Comparison of ENCODE assay signal across 8 cellular contexts in the genomic region with DNA sequence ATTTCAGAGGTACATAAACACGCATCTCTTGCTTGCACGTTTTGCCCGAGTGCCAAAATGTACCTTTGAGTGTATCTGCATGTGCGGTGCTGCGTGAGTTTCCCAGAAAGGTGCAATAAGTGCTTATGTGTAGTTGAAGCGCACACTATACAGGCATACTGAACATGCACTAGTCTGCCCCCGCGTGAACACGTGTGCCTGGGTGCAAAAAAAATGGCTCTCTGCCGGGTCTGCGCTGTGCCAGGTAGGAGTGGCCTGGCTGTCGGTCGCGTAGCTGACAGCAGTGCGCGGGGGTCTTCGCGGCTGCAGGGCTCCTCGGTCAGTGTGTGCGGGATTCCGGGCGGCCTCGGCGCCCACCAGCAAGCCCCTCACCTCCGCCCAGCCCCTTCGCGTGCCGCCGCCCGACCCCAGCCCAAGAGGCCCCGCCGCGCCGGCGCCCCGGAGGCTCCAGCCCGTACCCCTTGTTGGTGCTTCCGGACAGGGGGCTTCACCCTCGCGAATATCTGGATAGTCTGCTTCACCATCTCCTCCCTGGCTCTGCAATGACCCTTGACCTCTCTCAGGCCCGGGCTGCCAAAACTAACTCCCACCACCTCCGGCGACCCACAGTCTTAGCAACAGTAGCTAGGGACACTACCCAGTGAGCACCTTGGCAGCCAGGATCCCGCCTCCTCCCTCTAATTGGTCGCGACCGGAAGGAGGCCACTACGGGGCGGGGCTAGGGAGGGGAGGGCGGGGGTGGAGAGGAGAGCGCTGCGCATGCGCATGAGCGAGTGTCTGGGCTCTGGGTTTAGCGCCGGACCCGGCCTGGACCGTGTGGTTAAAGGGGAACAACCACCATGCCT. TPM values are rescaled to one million over a fixed set of nuclear protein-coding genes. Genes with fewer than 3 reads are reported as not detected.
DNase-seq lines count a peak whose midpoint lies in the region; ATAC-seq and TF ChIP-seq lines count a peak whose summit lies in the region.

Gene KIF6, minus strand, starts transcription at position 622 of the 845 bp plus-strand sequence. Its CDS starts 98 bp downstream, at position 524.

- peak; percentile 98 for ATAC-seq in CD8-positive, alpha-beta T cell
- peak; percentile 99 for ATAC-seq in naive thymus-derived CD4-positive, alpha-beta T cell

- intact Hi-C loops in CD8-positive, alpha-beta T cell (cut with DNase I, micrococcal nuclease): no loop called here
- intact Hi-C loops in activated T-helper 2 cell treated with anti-CD3 and anti-CD28 coated beads, Interferon-gamma antibody, Interleukin-2, Interleukin-4, amounts not matched to agents 10 μg/mL and 5 μg/mL and 100 μg/mL, durations not matched to agents 14 hours and 24 hours and 36 hours (cut with micrococcal nuclease): no loop called here
- intact Hi-C loops in naive thymus-derived CD4-positive, alpha-beta T cell (cut with micrococcal nuclease): loop anchor here in 1 of 2 donors (1.0 to 10.0 kb wide), 3 partner anchors 208 to 1348 kb away; partner anchors contain the start of genes GLO1, NFYA and OARD1

- DNase-seq in CD8-positive, alpha-beta T cell: peak; percentile 47 to 80 (median 70)
- DNase-seq in GM20000 (ENCODE audit: low spot score) (peak; percentile 98), HT1080 (ENCODE audit: low read depth) (peak; percentile 58), NT2/D1 (ENCODE audit: low read depth, low spot score) (peak; percentile 79), fibroblast of mammary gland (ENCODE audit: low read depth) (peak; percentile 82)
- peak; percentile 73 for DNase-seq in activated T-helper 2 cell treated with anti-CD3 and anti-CD28 coated beads, Interferon-gamma antibody, Interleukin-2, Interleukin-4, amounts not matched to agents 10 μg/mL and 5 μg/mL and 100 μg/mL, durations not matched to agents 14 hours and 24 hours and 36 hours (ENCODE audit: low spot score)
- DNase-seq in naive thymus-derived CD4-positive, alpha-beta T cell: peak; percentile 50 to 85 (median 77)
- peak; percentile 56 to 70 for DNase-seq in stimulated activated CD8-positive, alpha-beta memory T cell treated with anti-CD3 and anti-CD28 coated beads, Interleukin-7, amount 100 ng/mL, for 48 hours (ENCODE audit: extremely low read depth in 1 of 2, low read depth in 1 of 2)

- peak within 1 kb of the TSS; percentile 94 for H3K4me3 Mint-ChIP-seq in CD8-positive, alpha-beta T cell
- H3K4me3 Mint-ChIP-seq in activated T-helper 2 cell treated with anti-CD3 and anti-CD28 coated beads, Interferon-gamma antibody, Interleukin-2, Interleukin-4, amounts not matched to agents 10 μg/mL and 5 μg/mL and 100 μg/mL, durations not matched to agents 14 hours and 24 hours and 36 hours (ENCODE audit: low read depth): peak within 1 kb of the TSS; percentile 88
- peak within 1 kb of the TSS; percentile 92 to 98 (median 97) for H3K4me3 Mint-ChIP-seq in naive thymus-derived CD4-positive, alpha-beta T cell

- H3K9me3 Mint-ChIP-seq in CD8-positive, alpha-beta T cell: no peaks in the 10 kb centered on the region
- H3K9me3 Mint-ChIP-seq in activated T-helper 2 cell treated with anti-CD3 and anti-CD28 coated beads, Interferon-gamma antibody, Interleukin-2, Interleukin-4, amounts not matched to agents 10 μg/mL and 5 μg/mL and 100 μg/mL, durations not matched to agents 14 hours and 24 hours and 36 hours: no peaks in the 10 kb centered on the region
- peaks cover 0 to 4% (median 0%) of the 10 kb centered on the region in 11 donors for H3K9me3 Mint-ChIP-seq in naive thymus-derived CD4-positive, alpha-beta T cell

- no peak within 1 kb of the TSS for H3K27ac Mint-ChIP-seq in CD8-positive, alpha-beta T cell
- peak within 1 kb of the TSS; percentile 54 for H3K27ac Mint-ChIP-seq in activated T-helper 2 cell treated with anti-CD3 and anti-CD28 coated beads, Interferon-gamma antibody, Interleukin-2, Interleukin-4, amounts not matched to agents 10 μg/mL and 5 μg/mL and 100 μg/mL, durations not matched to agents 14 hours and 24 hours and 36 hours
- peak within 1 kb of the TSS; percentile 10 to 91 (median 72) for H3K27ac Mint-ChIP-seq in naive thymus-derived CD4-positive, alpha-beta T cell

- no peaks in the 10 kb centered on the region for H3K36me3 ChIP-seq in CD8-positive, alpha-beta T cell (ENCODE audit: insufficient read depth, low read length)
- no peaks in the 10 kb centered on the region for H3K36me3 ChIP-seq in NT2/D1 (ENCODE audit: insufficient read depth, insufficient read length, low read length)
- no peaks in the 10 kb centered on the region for H3K36me3 ChIP-seq in naive thymus-derived CD4-positive, alpha-beta T cell (ENCODE audit: control insufficient read depth in 2 of 3, insufficient read depth in 3 of 3, low read length in 3 of 3)

- TF ChIP-seq CTCF in CD8-positive, alpha-beta T cell (IDR thresholded peaks at IDR 0.05): no peak
- TF ChIP-seq CTCF in GM20000 (IDR thresholded peaks at IDR 0.05; ENCODE audit: extremely low read depth, missing control alignments) (no peak), fibroblast of mammary gland (conservative IDR thresholded peaks at IDR 0.05; ENCODE audit: control insufficient read depth, insufficient read depth, low read depth, low read length) (no peak)

- H3K27me3 ChIP-seq in CD8-positive, alpha-beta T cell (ENCODE audit: insufficient read depth, low read length): no peaks in the 10 kb centered on the region
- H3K27me3 ChIP-seq in NT2/D1 (ENCODE audit: insufficient read depth, insufficient read length): no peaks in the 10 kb centered on the region
- no peaks in the 10 kb centered on the region for H3K27me3 ChIP-seq in naive thymus-derived CD4-positive, alpha-beta T cell (ENCODE audit: control insufficient read depth in 2 of 2, insufficient read depth in 2 of 2, low read length in 2 of 2)

- H3K36me3 Mint-ChIP-seq in CD8-positive, alpha-beta T cell: peaks cover 2% of the 10 kb centered on the region
- no peaks in the 10 kb centered on the region for H3K36me3 Mint-ChIP-seq in activated T-helper 2 cell treated with anti-CD3 and anti-CD28 coated beads, Interferon-gamma antibody, Interleukin-2, Interleukin-4, amounts not matched to agents 10 μg/mL and 5 μg/mL and 100 μg/mL, durations not matched to agents 14 hours and 24 hours and 36 hours (ENCODE audit: low read depth)
- H3K36me3 Mint-ChIP-seq in naive thymus-derived CD4-positive, alpha-beta T cell: no peaks in the 10 kb centered on the region

- H3K9me3 ChIP-seq in CD8-positive, alpha-beta T cell (ENCODE audit: low read length): no peaks in the 10 kb centered on the region
- H3K9me3 ChIP-seq in NT2/D1 (ENCODE audit: insufficient read depth, low read length): no peaks in the 10 kb centered on the region
- H3K9me3 ChIP-seq in naive thymus-derived CD4-positive, alpha-beta T cell (ENCODE audit: control insufficient read depth in 2 of 3, low read length in 3 of 3): no peaks in the 10 kb centered on the region

- peaks cover 4% of the 10 kb centered on the region for H3K27me3 Mint-ChIP-seq in CD8-positive, alpha-beta T cell (ENCODE audit: low read depth)
- peaks cover 5% of the 10 kb centered on the region for H3K27me3 Mint-ChIP-seq in activated T-helper 2 cell treated with anti-CD3 and anti-CD28 coated beads, Interferon-gamma antibody, Interleukin-2, Interleukin-4, amounts not matched to agents 10 μg/mL and 5 μg/mL and 100 μg/mL, durations not matched to agents 14 hours and 24 hours and 36 hours (ENCODE audit: low read depth)
- peaks cover 0 to 6% (median 4%) of the 10 kb centered on the region in 5 donors for H3K27me3 Mint-ChIP-seq in naive thymus-derived CD4-positive, alpha-beta T cell

- POLR2A ChIA-PET in CD8-positive, alpha-beta T cell (lab: Charles Lee): no interaction called here
- POLR2A ChIA-PET in naive thymus-derived CD4-positive, alpha-beta T cell (lab: Charles Lee): no interaction called here

- peaks cover 5% of the 10 kb centered on the region for H3K4me1 Mint-ChIP-seq in CD8-positive, alpha-beta T cell (ENCODE audit: low read depth)
- H3K4me1 Mint-ChIP-seq in activated T-helper 2 cell treated with anti-CD3 and anti-CD28 coated beads, Interferon-gamma antibody, Interleukin-2, Interleukin-4, amounts not matched to agents 10 μg/mL and 5 μg/mL and 100 μg/mL, durations not matched to agents 14 hours and 24 hours and 36 hours (ENCODE audit: low read depth): peaks cover 2% of the 10 kb centered on the region
- peaks cover 0 to 9% (median 7%) of the 10 kb centered on the region in 7 donors for H3K4me1 Mint-ChIP-seq in naive thymus-derived CD4-positive, alpha-beta T cell

- CTCF ChIA-PET in CD8-positive, alpha-beta T cell (lab: Charles Lee): interaction anchor here (1.0 kb wide), 1 partner anchor 13 kb away, joined by 3 read pairs; no protein-coding TSS in a partner anchor
- CTCF ChIA-PET in naive thymus-derived CD4-positive, alpha-beta T cell (lab: Charles Lee): no interaction called here

- H3K9ac ChIP-seq in NT2/D1 (ENCODE audit: insufficient read length, low read depth): peak within 1 kb of the TSS; percentile 64

- H3K27ac ChIP-seq in CD8-positive, alpha-beta T cell (ENCODE audit: low read depth, low read length): peak within 1 kb of the TSS; percentile 32
- no peak within 1 kb of the TSS for H3K27ac ChIP-seq in naive thymus-derived CD4-positive, alpha-beta T cell (ENCODE audit: low read depth, low read length)

- H3K4me3 ChIP-seq in CD8-positive, alpha-beta T cell (ENCODE audit: low read depth, low read length): peak within 1 kb of the TSS; percentile 81
- H3K4me3 ChIP-seq in NT2/D1 (ENCODE audit: insufficient read length, low read depth): peak within 1 kb of the TSS; percentile 65
- H3K4me3 ChIP-seq in fibroblast of mammary gland (ENCODE audit: control insufficient read depth, low read depth, low read length): peak within 1 kb of the TSS; percentile 62
- peak within 1 kb of the TSS; percentile 68 for H3K4me3 ChIP-seq in naive thymus-derived CD4-positive, alpha-beta T cell (ENCODE audit: low read length)

- peaks cover 5% of the 10 kb centered on the region for H3K4me1 ChIP-seq in CD8-positive, alpha-beta T cell (ENCODE audit: insufficient read depth, low read length)
- H3K4me1 ChIP-seq in NT2/D1 (ENCODE audit: insufficient read depth, insufficient read length): no peaks in the 10 kb centered on the region
- H3K4me1 ChIP-seq in naive thymus-derived CD4-positive, alpha-beta T cell (ENCODE audit: control insufficient read depth in 2 of 2, insufficient read depth in 2 of 2, low read length in 2 of 2): peaks cover 0 to 3% of the 10 kb centered on the region in 2 donors

RNA-seq across cellular contexts. Expression of gene KIF6, which starts in this region (rescaled TPM):
- not detected for total RNA-seq in CD8-positive, alpha-beta T cell
- total RNA-seq in HT1080 (2014; rRNA removed; shearing (Covaris generic)): 0.33 and 2.9 TPM in 2 replicates
- 0.90 and 1.7 TPM in 2 replicates for polyA plus RNA-seq in HT1080 (2015; cell fraction: cytosol; rRNA removed)
- 0.67 and 0.99 TPM in 2 replicates for polyA plus RNA-seq in HT1080 (2015; cell fraction: nucleus; rRNA removed)
- total RNA-seq in activated T-helper 2 cell treated with anti-CD3 and anti-CD28 coated beads, Interferon-gamma antibody, Interleukin-2, Interleukin-4, amounts not matched to agents 10 μg/mL and 5 μg/mL and 100 μg/mL, durations not matched to agents 14 hours and 24 hours and 36 hours: 0.21 and 0.25 TPM in 2 replicates
- total RNA-seq in naive thymus-derived CD4-positive, alpha-beta T cell: not detected
- polyA plus RNA-seq in naive thymus-derived CD4-positive, alpha-beta T cell: under 1 TPM in 1 of 2 donors, not detected in 1; 0.75 TPM

Comparison
In these comparisons a context has a peak if more than half of its experiments do, and no peak if none do; other contexts are left out.
1. Peak in DNase-seq, ATAC-seq, H3K4me3 ChIP-seq and H3K27ac ChIP-seq in CD8-positive, alpha-beta T cell; RNA of the gene not detected or under 1 TPM.
2. Peak in DNase-seq in activated T-helper 2 cell treated with anti-CD3 and anti-CD28 coated beads, Interferon-gamma antibody, Interleukin-2, Interleukin-4, amounts not matched to agents 10 μg/mL and 5 μg/mL and 100 μg/mL, durations not matched to agents 14 hours and 24 hours and 36 hours; RNA of the gene not detected or under 1 TPM.
3. Peak in DNase-seq, ATAC-seq and H3K4me3 ChIP-seq in naive thymus-derived CD4-positive, alpha-beta T cell; RNA of the gene not detected or under 1 TPM.